ENCODE assay signal across 2 cellular contexts in the genomic region with DNA sequence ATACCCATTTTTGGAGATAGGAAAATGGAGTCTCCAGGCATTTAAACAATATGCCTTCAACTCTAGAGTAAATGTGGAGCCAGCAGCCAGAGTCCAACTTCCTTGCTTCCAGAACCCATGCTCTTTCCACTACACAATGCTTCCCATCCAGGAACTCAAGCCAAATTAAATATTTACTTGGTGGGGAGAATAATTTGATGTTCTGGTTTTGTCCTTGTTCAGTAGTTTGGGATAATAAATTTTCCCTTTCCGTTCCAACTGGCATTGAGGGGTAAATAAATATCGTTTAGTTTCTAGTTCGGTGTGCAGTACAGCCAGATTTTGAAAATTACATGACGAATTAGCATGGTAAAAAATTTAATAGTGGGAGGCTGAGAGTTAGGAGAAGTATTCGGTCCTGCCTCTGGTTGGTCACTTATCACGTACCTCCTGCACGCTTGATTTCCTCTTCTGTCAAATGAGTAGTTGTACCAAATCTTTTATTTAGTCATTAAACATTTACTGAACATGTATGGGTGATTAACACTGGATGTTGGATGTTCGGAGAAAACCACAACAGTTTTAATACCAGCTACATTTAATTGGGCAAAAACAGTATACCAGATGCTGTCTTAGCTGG.
TF ChIP-seq lines count a peak whose summit lies in the region.

No MANE protein-coding gene starts in this region.

TF ChIP-seq in endothelial cell of umbilical vein, 7 proteins besides CTCF, POLR2A, EP300 and RAD21 (continued from another document):
- TF ChIP-seq GATA2 (IDR thresholded peaks at IDR 0.05; ENCODE audit: insufficient read depth, insufficient read length, low read depth, low read length), result no peak
- TF ChIP-seq MYC (IDR thresholded peaks at IDR 0.05; ENCODE audit: low read depth, low read length), result no peak
- TF ChIP-seq JUN (IDR thresholded peaks at IDR 0.05; ENCODE audit: borderline replicate concordance, insufficient read depth, insufficient read length, low read depth), result no peak
TF ChIP-seq in endothelial cell of umbilical vein: peak in this region for 0.

TF ChIP-seq in SK-N-SH, 30 proteins besides CTCF, POLR2A, EP300 and RAD21 (continued from another document):
- TF ChIP-seq, protein P1, sequence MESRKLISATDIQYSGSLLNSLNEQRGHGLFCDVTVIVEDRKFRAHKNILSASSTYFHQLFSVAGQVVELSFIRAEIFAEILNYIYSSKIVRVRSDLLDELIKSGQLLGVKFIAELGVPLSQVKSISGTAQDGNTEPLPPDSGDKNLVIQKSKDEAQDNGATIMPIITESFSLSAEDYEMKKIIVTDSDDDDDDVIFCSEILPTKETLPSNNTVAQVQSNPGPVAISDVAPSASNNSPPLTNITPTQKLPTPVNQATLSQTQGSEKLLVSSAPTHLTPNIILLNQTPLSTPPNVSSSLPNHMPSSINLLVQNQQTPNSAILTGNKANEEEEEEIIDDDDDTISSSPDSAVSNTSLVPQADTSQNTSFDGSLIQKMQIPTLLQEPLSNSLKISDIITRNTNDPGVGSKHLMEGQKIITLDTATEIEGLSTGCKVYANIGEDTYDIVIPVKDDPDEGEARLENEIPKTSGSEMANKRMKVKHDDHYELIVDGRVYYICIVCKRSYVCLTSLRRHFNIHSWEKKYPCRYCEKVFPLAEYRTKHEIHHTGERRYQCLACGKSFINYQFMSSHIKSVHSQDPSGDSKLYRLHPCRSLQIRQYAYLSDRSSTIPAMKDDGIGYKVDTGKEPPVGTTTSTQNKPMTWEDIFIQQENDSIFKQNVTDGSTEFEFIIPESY (IDR thresholded peaks at IDR 0.05; ENCODE audit: borderline replicate concordance, low read depth), result no peak
